In the genomic region with DNA sequence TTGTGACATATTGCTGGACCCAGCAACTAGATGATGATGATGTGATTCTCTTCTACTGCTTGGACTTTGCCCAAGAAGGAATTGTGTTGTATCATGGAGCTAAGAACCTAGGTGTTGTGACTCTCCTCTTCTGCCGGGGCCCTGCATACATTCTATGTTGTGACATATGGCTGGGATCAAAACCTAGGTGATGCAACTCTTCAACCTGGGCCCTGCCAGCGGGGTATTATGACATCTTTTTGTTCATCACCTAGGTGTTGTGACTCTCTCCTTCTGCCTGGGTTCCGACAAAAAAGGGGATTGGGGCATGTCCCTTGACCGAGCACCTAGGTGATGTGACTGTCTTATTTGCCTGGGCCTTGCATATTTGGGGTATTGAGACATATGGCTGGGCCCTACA, we compare ENCODE assay signal across 3 cellular contexts. TPM values are rescaled to one million over a fixed set of nuclear protein-coding genes. Genes with fewer than 3 reads are reported as not detected.
"Had no signal": no experiment of that assay in that cellular context is flagged by ENCODE, and none has a peak within 500 bp of the region (broad histone marks: within the 10 kb centered on the region; RNA-seq: fewer than 3 reads in every experiment).

No MANE protein-coding gene starts in this region.

RNA-seq across cellular contexts. Expression of gene ZNF99, which starts 55.7 kb away (rescaled TPM):
- total RNA-seq: M059J, MCF 10A, NCI-H460 had no signal
